18 cellular contexts compared by ENCODE assay signal in genomic region chr2:28564346-28564745, GRCh38.
A peak's percentile ranks its signal among the peaks of the same experiment; 100 is the strongest.
DNase-seq lines count a peak whose midpoint lies in the region; ATAC-seq, FAIRE-seq and TF ChIP-seq lines count a peak whose summit lies in the region.
"Had no signal": no experiment of that assay in that cellular context is flagged by ENCODE, and none has a peak within 500 bp of the region (broad histone marks: within the 10 kb centered on the region; RNA-seq: fewer than 3 reads in every experiment).

No MANE protein-coding gene starts in this region.

- peaks cover 14% of the 10 kb centered on the region for H3K4me1 Mint-ChIP-seq in activated naive CD8-positive, alpha-beta T cell treated with anti-CD3 and anti-CD28 coated beads for 36 hours

- no peak for TF ChIP-seq CTCF in RWPE1 (conservative IDR thresholded peaks at IDR 0.05; ENCODE audit: low read depth)
- no peak for TF ChIP-seq CTCF in keratinocyte (optimal IDR thresholded peaks at IDR 0.05 in 1 of 3, IDR thresholded peaks at IDR 0.05 in 1 of 3, conservative IDR thresholded peaks at IDR 0.05 in 1 of 3; ENCODE audit: extremely low read depth in 1 of 3, insufficient read depth in 2 of 3, low read length in 3 of 3)
- no peak for TF ChIP-seq CTCF in upper lobe of right lung (IDR thresholded peaks at IDR 0.05)

- H3K27me3 ChIP-seq in keratinocyte (ENCODE audit: control insufficient read depth, extremely low read depth, insufficient read depth, low read length) (no peaks in the 10 kb centered on the region), upper lobe of right lung (no peaks in the 10 kb centered on the region)

- no peak for FAIRE-seq in keratinocyte (lab: Jason Lieb, UNC)
- FAIRE-seq: A204.1, G401.6, GM12891 had no signal

- no peaks in the 10 kb centered on the region for H3K9me3 Mint-ChIP-seq in activated naive CD8-positive, alpha-beta T cell treated with anti-CD3 and anti-CD28 coated beads for 36 hours
- H3K9me3 Mint-ChIP-seq: CD4-positive, alpha-beta T cell; IgD-negative memory B cell had no signal

- DNase-seq in DMS79 treated with DMSO at 0.1 percent for 48 hours (lab: John Stamatoyannopoulos, UW) (peak; percentile 51), RWPE1 (ENCODE audit: low spot score) (no peak), keratinocyte (ENCODE audit: low read depth, low spot score) (no peak), upper lobe of right lung (peak; percentile 58), NCI-H446 treated with DMSO at 0.1 percent for 48 hours (lab: John Stamatoyannopoulos, UW) (no peak)
- no peak for DNase-seq in activated naive CD8-positive, alpha-beta T cell treated with anti-CD3 and anti-CD28 coated beads for 36 hours
- DNase-seq: C1 segment of cervical spinal cord; Calu3; CD4-positive, alpha-beta T cell; DMS 273 treated with DMSO at 0.1 percent for 48 hours; EL; HCEC 1CT had no signal

- H3K9me1 ChIP-seq in keratinocyte (ENCODE audit: control insufficient read depth, extremely low read depth, insufficient read depth, low read length), result no peaks in the 10 kb centered on the region

- peaks cover 43% of the 10 kb centered on the region for H3K4me1 ChIP-seq in keratinocyte (ENCODE audit: control insufficient read depth, extremely low read depth, insufficient read depth, low read length)
- H3K4me1 ChIP-seq in upper lobe of right lung, result no peaks in the 10 kb centered on the region

- no peak overlapping the region for H3K9ac ChIP-seq in keratinocyte (ENCODE audit: control insufficient read depth, extremely low read depth, insufficient read depth, low read length)

- H3K27me3 Mint-ChIP-seq in activated naive CD8-positive, alpha-beta T cell treated with anti-CD3 and anti-CD28 coated beads for 36 hours, result no peaks in the 10 kb centered on the region
- H3K27me3 Mint-ChIP-seq: CD4-positive, alpha-beta T cell had no signal

- no peaks in the 10 kb centered on the region for H3K36me3 Mint-ChIP-seq in activated naive CD8-positive, alpha-beta T cell treated with anti-CD3 and anti-CD28 coated beads for 36 hours

- CTCF ChIA-PET in RWPE1 (lab: Yijun Ruan, JAX), result no interaction called here

- H2AFZ ChIP-seq in keratinocyte (ENCODE audit: control insufficient read depth, low read length), result no peak overlapping the region

- intact Hi-C loops in upper lobe of right lung (cut with DNase I), result no loop called here

- dilution Hi-C loops in keratinocyte (cut with MboI; ENCODE audit: extremely low pct_ligation_motif_present, low sequenced_read_pairs), result no loop called here

- peak overlapping the region; percentile 20 for H3K4me2 ChIP-seq in keratinocyte (ENCODE audit: control insufficient read depth, extremely low read depth, insufficient read depth, low read depth, low read length)

- H4K20me1 ChIP-seq in keratinocyte (ENCODE audit: control insufficient read depth, extremely low read depth, insufficient read depth, low read length), result no peaks in the 10 kb centered on the region

- H3K9me3 ChIP-seq in keratinocyte (ENCODE audit: control insufficient read depth, low read depth, low read length), result no peaks in the 10 kb centered on the region
- H3K9me3 ChIP-seq in upper lobe of right lung, result no peaks in the 10 kb centered on the region

- H3K27ac Mint-ChIP-seq in activated naive CD8-positive, alpha-beta T cell treated with anti-CD3 and anti-CD28 coated beads for 36 hours, result no peak overlapping the region
- H3K27ac Mint-ChIP-seq: B cell; CD4-positive, alpha-beta T cell had no signal

- no peaks in the 10 kb centered on the region for H3K36me3 ChIP-seq in keratinocyte (ENCODE audit: control insufficient read depth in 2 of 2, extremely low read depth in 1 of 2, insufficient read depth in 2 of 2, low read length in 2 of 2)
- no peaks in the 10 kb centered on the region for H3K36me3 ChIP-seq in upper lobe of right lung

- peak overlapping the region; percentile 24; the same call in 1 of the 2 replicates for H3K27ac ChIP-seq in RWPE1
- no peak overlapping the region for H3K27ac ChIP-seq in keratinocyte (ENCODE audit: control insufficient read depth, insufficient read depth, low read length)
- H3K27ac ChIP-seq in upper lobe of right lung, result no peak overlapping the region

- H3K4me3 ChIP-seq in keratinocyte (ENCODE audit: control insufficient read depth in 2 of 3, extremely low read depth in 1 of 3, insufficient read depth in 2 of 3, low read depth in 1 of 3, low read length in 3 of 3) (no peak overlapping the region), upper lobe of right lung (no peak overlapping the region)

- H3K4me3 Mint-ChIP-seq in activated naive CD8-positive, alpha-beta T cell treated with anti-CD3 and anti-CD28 coated beads for 36 hours, result no peak overlapping the region
- H3K4me3 Mint-ChIP-seq: CD4-positive, alpha-beta T cell had no signal

- no peak for ATAC-seq in upper lobe of right lung
- no peak for ATAC-seq in GM21360 (IDR thresholded peaks at IDR 0.05; ENCODE audit: unreplicated experiment)

- H3K79me2 ChIP-seq in keratinocyte (ENCODE audit: control insufficient read depth, insufficient read depth, low read length), result no peaks in the 10 kb centered on the region

- POLR2A ChIA-PET in RWPE1 (lab: Yijun Ruan, JAX; ENCODE audit: low non-redundant PET), result no interaction called here

Comparison
In these comparisons a context has a peak if more than half of its experiments do, and no peak if none do; other contexts are left out.
1. DNase-seq: peak in DMS79 treated with DMSO at 0.1 percent for 48 hours (single experiment) and upper lobe of right lung (single experiment); none in RWPE1 (single experiment), keratinocyte (single experiment), activated naive CD8-positive, alpha-beta T cell treated with anti-CD3 and anti-CD28 coated beads for 36 hours (single experiment) and NCI-H446 treated with DMSO at 0.1 percent for 48 hours (single experiment).